Comparison of ENCODE assay signal across 17 cellular contexts in genomic region chr13:75120071-75120470, GRCh38.
"Had no signal": no experiment of that assay in that cellular context is flagged by ENCODE, and none has a peak within 500 bp of the region (broad histone marks: within the 10 kb centered on the region; RNA-seq: fewer than 3 reads in every experiment).

No MANE protein-coding gene starts in this region.

- DNase-seq: dorsolateral prefrontal cortex; effector CD8-positive, alpha-beta T cell; heart left ventricle; hippocampal formation; left colon; mesendoderm; naive B cell; posterior cingulate gyrus; sigmoid colon; stimulated activated CD4-positive, alpha-beta T cell treated with anti-CD3 and anti-CD28 coated beads, Interleukin-12 subunit alpha, Interleukin-12 subunit beta, amount 100 ng/mL, for 4 hours; stimulated activated naive CD4-positive, alpha-beta T cell; thyroid gland had no signal

- H3K9me3 ChIP-seq: neutrophil, right atrium auricular region, sigmoid colon, suprapubic skin, thyroid gland had no signal

- H3K27ac ChIP-seq: coronary artery, dorsolateral prefrontal cortex, heart left ventricle, neutrophil, right atrium auricular region, sigmoid colon, skin epidermis, suprapubic skin, thyroid gland had no signal

- H3K4me3 ChIP-seq: coronary artery, dorsolateral prefrontal cortex, heart left ventricle, right atrium auricular region, sigmoid colon, skin epidermis, suprapubic skin, thyroid gland had no signal

- H3K36me3 ChIP-seq: heart left ventricle, neutrophil, right atrium auricular region, sigmoid colon, suprapubic skin, thyroid gland had no signal

- H3K27me3 ChIP-seq: heart left ventricle, neutrophil, right atrium auricular region, sigmoid colon, suprapubic skin, thyroid gland had no signal
